ENCODE assay signal across 10 cellular contexts in genomic region chr18:21743166-21743831, GRCh38. TPM values are rescaled to one million over a fixed set of nuclear protein-coding genes. Genes with fewer than 3 reads are reported as not detected.
A peak's percentile ranks its signal among the peaks of the same experiment; 100 is the strongest.
DNase-seq lines count a peak whose midpoint lies in the region; ATAC-seq, FAIRE-seq and TF ChIP-seq lines count a peak whose summit lies in the region.
"Had no signal": no experiment of that assay in that cellular context is flagged by ENCODE, and none has a peak within 500 bp of the region (broad histone marks: within the 10 kb centered on the region; RNA-seq: fewer than 3 reads in every experiment).

No MANE protein-coding gene starts in this region.

- TF ChIP-seq POLR2A in gastrocnemius medialis (IDR thresholded peaks at IDR 0.05), result no peak

- no peak overlapping the region for H3K9ac ChIP-seq in BLaER1
- H3K9ac ChIP-seq in keratinocyte (ENCODE audit: control insufficient read depth, extremely low read depth, insufficient read depth, low read length), result no peak overlapping the region

- no peaks in the 10 kb centered on the region for H3F3A ChIP-seq in GM23338 (replicated peaks; ENCODE audit: low read depth)

- no peaks in the 10 kb centered on the region for H3K27me3 ChIP-seq in BLaER1
- H3K27me3 ChIP-seq in GM23338 (ENCODE audit: insufficient read depth), result no peaks in the 10 kb centered on the region
- no peaks in the 10 kb centered on the region for H3K27me3 ChIP-seq in keratinocyte (ENCODE audit: control insufficient read depth, extremely low read depth, insufficient read depth, low read length)
- H3K27me3 ChIP-seq in gastrocnemius medialis, result no peaks in the 10 kb centered on the region

- FAIRE-seq in keratinocyte (lab: Jason Lieb, UNC), result no peak

- TF ChIP-seq CTCF in GM23338 (conservative IDR thresholded peaks at IDR 0.05; ENCODE audit: low read depth in 2 of 2), result no peak
- TF ChIP-seq CTCF in activated CD8-positive, alpha-beta T cell treated with anti-CD3 and anti-CD28 coated beads for 36 hours (IDR thresholded peaks at IDR 0.05), result no peak
- no peak for TF ChIP-seq CTCF in keratinocyte (optimal IDR thresholded peaks at IDR 0.05 in 1 of 3, IDR thresholded peaks at IDR 0.05 in 1 of 3, conservative IDR thresholded peaks at IDR 0.05 in 1 of 3; ENCODE audit: extremely low read depth in 1 of 3, insufficient read depth in 2 of 3, low read length in 3 of 3)
- TF ChIP-seq CTCF in gastrocnemius medialis (IDR thresholded peaks at IDR 0.05 in 4 of 5, conservative IDR thresholded peaks at IDR 0.05 in 1 of 5), result no peak

- ATAC-seq in GM23338, result no peak
- no peak for ATAC-seq in activated CD8-positive, alpha-beta T cell treated with anti-CD3 and anti-CD28 coated beads for 36 hours
- no peak for ATAC-seq in HG02623 (IDR thresholded peaks at IDR 0.05; ENCODE audit: unreplicated experiment)
- ATAC-seq in HG03139 (IDR thresholded peaks at IDR 0.05; ENCODE audit: unreplicated experiment), result no peak
- ATAC-seq in gastrocnemius medialis, result no peak
- ATAC-seq: left cardiac atrium had no signal

- no peaks in the 10 kb centered on the region; the same call in 2 of the 3 replicates for H3K36me3 Mint-ChIP-seq in GM23338 (ENCODE audit: low read depth)
- H3K36me3 Mint-ChIP-seq in activated CD8-positive, alpha-beta T cell treated with anti-CD3 and anti-CD28 coated beads for 36 hours (ENCODE audit: low read depth), result no peaks in the 10 kb centered on the region

- DNase-seq in GM23338 (ENCODE audit: low spot score) (no peak), keratinocyte (ENCODE audit: low read depth, low spot score) (no peak), gastrocnemius medialis (no peak), putamen (ENCODE audit: low spot score) (no peak)
- no peak for DNase-seq in activated CD8-positive, alpha-beta T cell treated with anti-CD3 and anti-CD28 coated beads for 36 hours
- DNase-seq: left cardiac atrium had no signal

- H3K79me2 ChIP-seq in GM23338 (replicated peaks; ENCODE audit: insufficient read depth) (peaks cover 64% of the 10 kb centered on the region), keratinocyte (ENCODE audit: control insufficient read depth, insufficient read depth, low read length) (peaks cover 64% of the 10 kb centered on the region)

- H3K27me3 Mint-ChIP-seq in GM23338 (ENCODE audit: insufficient read depth, low read depth, poor library complexity), result peaks cover 7% of the 10 kb centered on the region
- H3K27me3 Mint-ChIP-seq in activated CD8-positive, alpha-beta T cell treated with anti-CD3 and anti-CD28 coated beads for 36 hours, result no peaks in the 10 kb centered on the region

- in situ Hi-C loops in gastrocnemius medialis (cut with MboI; ENCODE audit: low sequenced_read_pairs in 4 of 4), result no loop called here

- no peaks in the 10 kb centered on the region for H3K9me2 ChIP-seq in GM23338 (ENCODE audit: insufficient read depth)

- no peak overlapping the region for H3K27ac Mint-ChIP-seq in GM23338
- peak overlapping the region; percentile 30 for H3K27ac Mint-ChIP-seq in activated CD8-positive, alpha-beta T cell treated with anti-CD3 and anti-CD28 coated beads for 36 hours

- H3K4me3 ChIP-seq in BLaER1 (no peak overlapping the region), GM23338 (peak overlapping the region; percentile 78), keratinocyte (ENCODE audit: control insufficient read depth in 2 of 3, extremely low read depth in 1 of 3, insufficient read depth in 2 of 3, low read depth in 1 of 3, low read length in 3 of 3) (peak overlapping the region in 1 of 3 experiments; percentile 99), gastrocnemius medialis (peak overlapping the region in 1 of 4 donors; percentile 4)

- H3K4me1 Mint-ChIP-seq in GM23338, result peaks cover 51% of the 10 kb centered on the region
- H3K4me1 Mint-ChIP-seq in activated CD8-positive, alpha-beta T cell treated with anti-CD3 and anti-CD28 coated beads for 36 hours (ENCODE audit: low read depth), result peaks cover 55% of the 10 kb centered on the region

- POLR2A ChIA-PET in activated CD8-positive, alpha-beta T cell treated with anti-CD3 and anti-CD28 coated beads for 36 hours (lab: Charles Lee), result interaction anchor here (2.2 kb wide), 1 partner anchor 39 kb away, joined by 6 read pairs; the partner anchor contains the start of gene ABHD3

- H3K4me2 ChIP-seq in BLaER1 (peak overlapping the region; percentile 88), GM23338 (peak overlapping the region; percentile 79), keratinocyte (ENCODE audit: control insufficient read depth, extremely low read depth, insufficient read depth, low read depth, low read length) (peak overlapping the region; percentile 93)

- CTCF ChIA-PET in activated CD8-positive, alpha-beta T cell treated with anti-CD3 and anti-CD28 coated beads for 36 hours (lab: Charles Lee), result interaction anchor here (1.0 to 1.2 kb wide), 3 partner anchors 130 to 143 kb away, joined by 3 to 6 read pairs (median 3); partner anchors contain the start of gene ESCO1

- no peaks in the 10 kb centered on the region for H3K9me3 ChIP-seq in BLaER1
- H3K9me3 ChIP-seq in keratinocyte (ENCODE audit: control insufficient read depth, low read depth, low read length), result no peaks in the 10 kb centered on the region
- H3K9me3 ChIP-seq in gastrocnemius medialis, result no peaks in the 10 kb centered on the region

- dilution Hi-C loops in keratinocyte (cut with MboI; ENCODE audit: extremely low pct_ligation_motif_present, low sequenced_read_pairs), result no loop called here

- H3K9me1 ChIP-seq in keratinocyte (ENCODE audit: control insufficient read depth, extremely low read depth, insufficient read depth, low read length), result no peaks in the 10 kb centered on the region

- H3K9me3 Mint-ChIP-seq in GM23338, result no peaks in the 10 kb centered on the region
- no peaks in the 10 kb centered on the region for H3K9me3 Mint-ChIP-seq in activated CD8-positive, alpha-beta T cell treated with anti-CD3 and anti-CD28 coated beads for 36 hours

- peaks cover 44% of the 10 kb centered on the region for H3K4me1 ChIP-seq in BLaER1
- peaks cover 37% of the 10 kb centered on the region for H3K4me1 ChIP-seq in GM23338 (ENCODE audit: insufficient read depth)
- peaks cover 9% of the 10 kb centered on the region for H3K4me1 ChIP-seq in keratinocyte (ENCODE audit: control insufficient read depth, extremely low read depth, insufficient read depth, low read length)
- H3K4me1 ChIP-seq in gastrocnemius medialis, result peaks cover 49 to 51% of the 10 kb centered on the region in 2 donors

- intact Hi-C loops in activated CD8-positive, alpha-beta T cell treated with anti-CD3 and anti-CD28 coated beads for 36 hours (cut with micrococcal nuclease), result loop anchor here (5.0 kb wide), 2 partner anchors 36 to 131 kb away; partner anchors contain the start of gene SNRPD1
- intact Hi-C loops in gastrocnemius medialis (cut with DNase I; ENCODE audit: low total_unique reads), result no loop called here

- H3K27ac ChIP-seq in BLaER1, result no peak overlapping the region
- no peak overlapping the region for H3K27ac ChIP-seq in GM23338 (ENCODE audit: low read depth)
- H3K27ac ChIP-seq in keratinocyte (ENCODE audit: control insufficient read depth, insufficient read depth, low read length), result no peak overlapping the region
- no peak overlapping the region for H3K27ac ChIP-seq in gastrocnemius medialis
- H3K27ac ChIP-seq: VCaP had no signal

- no peaks in the 10 kb centered on the region for H3K36me3 ChIP-seq in BLaER1
- no peaks in the 10 kb centered on the region for H3K36me3 ChIP-seq in GM23338 (ENCODE audit: insufficient read depth)
- H3K36me3 ChIP-seq in keratinocyte (ENCODE audit: control insufficient read depth in 2 of 2, extremely low read depth in 1 of 2, insufficient read depth in 2 of 2, low read length in 2 of 2), result no peaks in the 10 kb centered on the region
- no peaks in the 10 kb centered on the region for H3K36me3 ChIP-seq in gastrocnemius medialis

- H4K20me1 ChIP-seq in BLaER1, result peaks cover 68% of the 10 kb centered on the region
- H4K20me1 ChIP-seq in GM23338 (replicated peaks; ENCODE audit: insufficient read depth), result peaks cover 42% of the 10 kb centered on the region
- H4K20me1 ChIP-seq in keratinocyte (ENCODE audit: control insufficient read depth, extremely low read depth, insufficient read depth, low read length), result no peaks in the 10 kb centered on the region

- H3K4me3 Mint-ChIP-seq in GM23338, result peak overlapping the region; percentile 49
- H3K4me3 Mint-ChIP-seq in activated CD8-positive, alpha-beta T cell treated with anti-CD3 and anti-CD28 coated beads for 36 hours, result peak overlapping the region; percentile 82

- no peak overlapping the region for H2AFZ ChIP-seq in GM23338
- H2AFZ ChIP-seq in keratinocyte (ENCODE audit: control insufficient read depth, low read length), result no peak overlapping the region

TF ChIP-seq in GM23338, 12 proteins besides CTCF, POLR2A, EP300 and RAD21 (continues in another document):
- no peak for TF ChIP-seq POLR2AphosphoS5 (IDR thresholded peaks at IDR 0.05; ENCODE audit: low read depth)
- TF ChIP-seq ZNF331 (CRISPR knock-in tag; IDR thresholded peaks at IDR 0.05; ENCODE audit: low read depth), result no peak
- TF ChIP-seq CREB1 (CRISPR knock-in tag; IDR thresholded peaks at IDR 0.05; ENCODE audit: low read depth), result no peak

RNA-seq across cellular contexts. Expression of gene MIB1, which starts 2.7 kb away (rescaled TPM):
- total RNA-seq in GM23338 (2014; rRNA removed; shearing (Covaris generic)), result 56.7 and 59.0 TPM in 2 replicates
- polyA plus RNA-seq in GM23338 (2016; fragmentation: Nextera tagmentation; extraction: Ambion mirVana) (10.8 and 11.2 TPM in 2 replicates), keratinocyte (17.0 to 24.8 TPM (median 18.0 TPM) in 3 replicates)
- 10 to 100 TPM; 34.6 to 37.4 TPM for total RNA-seq in activated CD8-positive, alpha-beta T cell treated with anti-CD3 and anti-CD28 coated beads for 36 hours
- 15.0 TPM for polyA plus RNA-seq in keratinocyte (2011; ENCODE audit: low read depth)
- polyA plus RNA-seq in keratinocyte (2011; cell fraction: cytosol; rRNA removed), result 11.2 and 17.6 TPM in 2 replicates
- polyA plus RNA-seq in keratinocyte (2011; cell fraction: nucleus; rRNA removed), result 20.4 and 25.0 TPM in 2 replicates
- polyA plus RNA-seq in keratinocyte (2012; ENCODE audit: low replicate concordance), result 11.2 and 20.9 TPM in 2 replicates
- polyA minus RNA-seq in keratinocyte, result 20.0 to 140 TPM (median 85.1 TPM) in 3 replicates
- polyA minus RNA-seq in keratinocyte (2011; cell fraction: cytosol; rRNA and poly(A)+ RNA removed), result 53.1 TPM
- 42.3 and 93.4 TPM in 2 replicates for polyA minus RNA-seq in keratinocyte (2011; cell fraction: nucleus; rRNA and poly(A)+ RNA removed)
- 10 to 100 TPM; 16.4 to 22.3 (median 21.6) TPM for total RNA-seq in gastrocnemius medialis

RNA-seq across cellular contexts. Expression of gene ABHD3, which starts 38.7 kb away (rescaled TPM):
- total RNA-seq in GM23338 (2014; rRNA removed; shearing (Covaris generic)), result 12.7 and 16.2 TPM in 2 replicates
- polyA plus RNA-seq in GM23338 (2016; fragmentation: Nextera tagmentation; extraction: Ambion mirVana) (18.7 and 19.9 TPM in 2 replicates), keratinocyte (17.2 to 31.6 TPM (median 18.1 TPM) in 3 replicates)
- total RNA-seq in activated CD8-positive, alpha-beta T cell treated with anti-CD3 and anti-CD28 coated beads for 36 hours, result 10 to 100 TPM; 17.8 to 18.0 TPM
- polyA plus RNA-seq in keratinocyte (2011; ENCODE audit: low read depth), result 5.7 TPM
- 7.3 and 15.5 TPM in 2 replicates for polyA plus RNA-seq in keratinocyte (2011; cell fraction: cytosol; rRNA removed)
- polyA plus RNA-seq in keratinocyte (2011; cell fraction: nucleus; rRNA removed), result 46.2 and 58.0 TPM in 2 replicates
- 14.4 and 16.0 TPM in 2 replicates for polyA plus RNA-seq in keratinocyte (2012; ENCODE audit: low replicate concordance)
- 3.3 to 21.7 TPM (median 12.0 TPM) in 3 replicates for polyA minus RNA-seq in keratinocyte
- polyA minus RNA-seq in keratinocyte (2011; cell fraction: cytosol; rRNA and poly(A)+ RNA removed), result 8.6 TPM
- 17.2 and 42.8 TPM in 2 replicates for polyA minus RNA-seq in keratinocyte (2011; cell fraction: nucleus; rRNA and poly(A)+ RNA removed)
- total RNA-seq in gastrocnemius medialis, result 1 to 10 TPM; 3.8 to 4.5 (median 4.2) TPM
